In the genomic region with DNA sequence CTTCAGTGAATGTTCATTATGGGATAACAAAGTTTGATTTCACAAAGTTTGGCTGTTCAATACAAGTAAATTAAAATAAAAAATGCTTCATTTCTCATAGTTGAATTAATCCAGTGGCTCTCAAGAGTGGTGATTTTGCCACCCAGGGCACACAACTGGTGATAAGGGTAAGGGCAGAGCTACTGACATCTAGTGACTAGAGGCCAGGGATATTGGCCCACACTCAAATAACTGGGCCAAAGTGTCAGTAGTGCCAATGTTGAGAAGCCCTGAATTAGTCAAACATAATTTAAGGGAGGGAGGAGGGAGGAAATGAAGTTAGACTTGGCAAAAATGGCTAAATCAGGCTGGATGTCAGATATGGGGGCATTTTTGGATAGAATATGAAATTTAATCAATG, we compare ENCODE assay signal across 25 cellular contexts.
"Had no signal": no experiment of that assay in that cellular context is flagged by ENCODE, and none has a peak within 500 bp of the region (broad histone marks: within the 10 kb centered on the region; RNA-seq: fewer than 3 reads in every experiment).

No MANE protein-coding gene starts in this region.

- H3K36me3 ChIP-seq: neutrophil, right lobe of liver, sigmoid colon, stomach, thoracic aorta, thyroid gland, tibial nerve, upper lobe of left lung, vagina had no signal

- ATAC-seq: naive thymus-derived CD8-positive, alpha-beta T cell; natural killer cell treated with Interleukin-12 subunit alpha and Interleukin-12 subunit beta and Interleukin-15 and Interleukin-18, amount 100 ng/mL, for 72 hours; psoas muscle; stimulated activated effector memory CD8-positive, alpha-beta T cell treated with anti-CD3 and anti-CD28 coated beads, Interleukin-12 subunit alpha, Interleukin-12 subunit beta, amount 100 ng/mL, for 72 hours; stimulated activated naive B cell treated with anti-CD40 and anti-IgM and Interleukin-4, amounts not matched to agents 10 μg/mL and 1 μg/mL and 100 μg/mL, for 72 hours had no signal

- H2AFZ ChIP-seq: parathyroid adenoma had no signal

- H3K9me3 ChIP-seq: neutrophil, psoas muscle, right lobe of liver, thoracic aorta, thyroid gland, vagina had no signal

- DNase-seq: naive thymus-derived CD8-positive, alpha-beta T cell; nephron progenitor cell; nucleus accumbens; posterior cingulate gyrus; psoas muscle; sigmoid colon; small intestine; stimulated activated CD4-positive, alpha-beta T cell treated with anti-CD3 and anti-CD28 coated beads, Interleukin-15, amount 100 ng/mL, for 24 hours; stimulated activated CD4-positive, alpha-beta T cell treated with anti-CD3 and anti-CD28 coated beads, Interleukin-2, amount 100 ng/mL, for 24 hours; stimulated activated CD4-positive, alpha-beta T cell treated with anti-CD3 and anti-CD28 coated beads, Interleukin-2, amount 100 ng/mL, for 48 hours; stimulated activated CD4-positive, alpha-beta T cell treated with anti-CD3 and anti-CD28 coated beads, Interleukin-4, amount 100 ng/mL, for 24 hours; stimulated activated naive B cell treated with anti-CD40 and anti-IgM and Interleukin-4, amounts not matched to agents 10 μg/mL and 1 μg/mL and 100 μg/mL, for 72 hours; stimulated activated naive CD4-positive, alpha-beta T cell treated with Interleukin-2 at 50 U/mL for 16 hours; stomach; thyroid gland; trophoblast cell; upper lobe of left lung had no signal

- H3K9ac ChIP-seq: parathyroid adenoma had no signal

- H3K27ac ChIP-seq: neutrophil, parathyroid adenoma, psoas muscle, right lobe of liver, sigmoid colon, stomach, thoracic aorta, thyroid gland, tibial nerve, upper lobe of left lung, vagina had no signal

- H3K4me3 ChIP-seq: psoas muscle, right lobe of liver, sigmoid colon, stomach, thoracic aorta, thyroid gland, tibial nerve, upper lobe of left lung, vagina had no signal

- H3K27me3 ChIP-seq: neutrophil, right lobe of liver, sigmoid colon, stomach, thyroid gland, tibial nerve, upper lobe of left lung, vagina had no signal

- H3K4me1 ChIP-seq: parathyroid adenoma, psoas muscle, right lobe of liver, sigmoid colon, stomach, thyroid gland, tibial nerve, upper lobe of left lung, vagina had no signal

- H3K79me2 ChIP-seq: parathyroid adenoma had no signal
